Comparison of ENCODE assay signal across 16 cellular contexts in genomic region chr4:151095142-151095541, GRCh38. TPM values are rescaled to one million over a fixed set of nuclear protein-coding genes. Genes with fewer than 3 reads are reported as not detected.
DNase-seq lines count a peak whose midpoint lies in the region; ATAC-seq, FAIRE-seq and TF ChIP-seq lines count a peak whose summit lies in the region.
"Had no signal": no experiment of that assay in that cellular context is flagged by ENCODE, and none has a peak within 500 bp of the region (broad histone marks: within the 10 kb centered on the region; RNA-seq: fewer than 3 reads in every experiment).

No MANE protein-coding gene starts in this region.

- FAIRE-seq in K562 (lab: Jason Lieb, UNC): no peak
- FAIRE-seq: H1 had no signal

- peaks cover 10% of the 10 kb centered on the region for H3K4me1 ChIP-seq in OCI-LY7 (ENCODE audit: insufficient read depth, low read length, poor library complexity, severe bottlenecking)
- H3K4me1 ChIP-seq in K562 (replicated peaks in 1 of 2; ENCODE audit: control insufficient read depth in 2 of 2, insufficient read depth in 2 of 2, low read length in 2 of 2): peaks cover 7 to 11% of the 10 kb centered on the region in 2 experiments; a peak in 3 of 5 replicates
- H3K4me1 ChIP-seq in osteoblast (ENCODE audit: insufficient read depth, low read length): no peaks in the 10 kb centered on the region

- no peaks in the 10 kb centered on the region for H3K9me2 ChIP-seq in OCI-LY7 (ENCODE audit: insufficient read depth, low read length)

- H3K9me1 ChIP-seq in K562 (ENCODE audit: control insufficient read depth, insufficient read depth, low read length): no peaks in the 10 kb centered on the region

- H3K27me3 Mint-ChIP-seq in activated CD4-positive, alpha-beta T cell treated with anti-CD3 and anti-CD28 coated beads, Interleukin-2, amount 10 ng/mL, durations not matched to agents 24 days and 14 days: peaks cover 4% of the 10 kb centered on the region

- no peak for TF ChIP-seq POLR2A in K562 (conservative IDR thresholded peaks at IDR 0.05)

- H3K4me3 ChIP-seq in OCI-LY7 (ENCODE audit: low read depth, low read length, poor library complexity, severe bottlenecking) (no peak overlapping the region), K562 (no peak overlapping the region), osteoblast (ENCODE audit: insufficient read depth, low read length) (no peak overlapping the region)
- H3K4me3 ChIP-seq: BLaER1 treated with 17β-estradiol and CSF1 and Interleukin-3, amounts not matched to agents 10 nM and 100 nM; HAP-1 had no signal

- 37% methylated on average over 3 of the region's 3 CpGs for WGBS in K562 (ENCODE audit: insufficient coverage, low coverage, missing lambda C conversion rate)

- no peak overlapping the region for H3K27ac ChIP-seq in OCI-LY7 (ENCODE audit: low read depth, low read length, poor library complexity, severe bottlenecking)
- no peak overlapping the region for H3K27ac ChIP-seq in K562 (ENCODE audit: extremely low read depth, low read depth, low read length)
- H3K27ac ChIP-seq in osteoblast (ENCODE audit: low read depth, low read length): no peak overlapping the region
- H3K27ac ChIP-seq: BLaER1 treated with 17β-estradiol and CSF1 and Interleukin-3, amounts not matched to agents 10 nM and 100 nM had no signal

- peaks cover 11% of the 10 kb centered on the region for H3K36me3 Mint-ChIP-seq in activated CD4-positive, alpha-beta T cell treated with anti-CD3 and anti-CD28 coated beads, Interleukin-2, amount 10 ng/mL, durations not matched to agents 24 days and 14 days (ENCODE audit: low read depth)

- POLR2A ChIA-PET in OCI-LY7 (lab: Charles Lee): no interaction called here
- POLR2A ChIA-PET in K562 (lab: Yijun Ruan, JAX): no interaction called here

- BruUV-seq in OCI-LY7 (replicated peaks; lab: Mats Ljungman, UMichigan): no TSS peak
- no TSS peak for BruUV-seq in K562 (replicated peaks; lab: Mats Ljungman, UMichigan)

- no peak for TF ChIP-seq RAD21 in K562 (CRISPR knock-in tag; conservative IDR thresholded peaks at IDR 0.05 in 1 of 2, IDR thresholded peaks at IDR 0.05 in 1 of 2)

- no peak for ATAC-seq in K562

- no peak overlapping the region for H3K9ac ChIP-seq in K562 (ENCODE audit: insufficient read depth in 1 of 2, low read depth in 2 of 2, low read length in 2 of 2)
- H3K9ac ChIP-seq: BLaER1 treated with 17β-estradiol and CSF1 and Interleukin-3, amounts not matched to agents 10 nM and 100 nM had no signal

- H3K4me2 ChIP-seq in OCI-LY7 (ENCODE audit: low read length) (no peak overlapping the region), K562 (ENCODE audit: insufficient read depth, low read length) (no peak overlapping the region), osteoblast (ENCODE audit: insufficient read depth, low read length) (no peak overlapping the region)
- H3K4me2 ChIP-seq: BLaER1 treated with 17β-estradiol and CSF1 and Interleukin-3, amounts not matched to agents 10 nM and 100 nM had no signal

- H2AFZ ChIP-seq in OCI-LY7 (ENCODE audit: low read length) (0 out of 2 replicates have a peak overlapping the region, but pooled peaks have one; percentile 66), K562 (ENCODE audit: low read depth, low read length) (no peak overlapping the region), osteoblast (ENCODE audit: low read length) (no peak overlapping the region)

- H3K79me2 ChIP-seq in OCI-LY7 (ENCODE audit: insufficient read depth, low read depth, low read length) (peaks cover 7% of the 10 kb centered on the region), K562 (ENCODE audit: control insufficient read depth, insufficient read depth, low read length) (peaks cover 8% of the 10 kb centered on the region), osteoblast (ENCODE audit: insufficient read depth, low read length) (peaks cover 7% of the 10 kb centered on the region)

- H3K9me3 Mint-ChIP-seq in activated CD4-positive, alpha-beta T cell treated with anti-CD3 and anti-CD28 coated beads, Interleukin-2, amount 10 ng/mL, durations not matched to agents 24 days and 14 days: peaks cover 4% of the 10 kb centered on the region

- H3K36me3 ChIP-seq in OCI-LY7 (ENCODE audit: insufficient read depth, low read length): peaks cover 6% of the 10 kb centered on the region
- peaks cover 3% of the 10 kb centered on the region; the same call in 2 of the 3 replicates for H3K36me3 ChIP-seq in K562 (ENCODE audit: control insufficient read depth, insufficient read depth, low read length)
- H3K36me3 ChIP-seq in osteoblast (ENCODE audit: insufficient read depth, low read length): peaks cover 2% of the 10 kb centered on the region

- no peak for TF ChIP-seq EP300 in K562 (IDR thresholded peaks at IDR 0.05; ENCODE audit: low read length)

- DNase-seq in activated CD4-positive, alpha-beta T cell treated with anti-CD3 and anti-CD28 coated beads, Interleukin-2, amount 10 ng/mL, durations not matched to agents 24 days and 14 days: no peak
- no peak for DNase-seq in activated CD4-positive, alpha-beta T cell treated with anti-CD3 and anti-CD28 coated beads for 48 hours
- DNase-seq in OCI-LY7 (ENCODE audit: low spot score) (no peak), K562 (ENCODE audit: extremely low read depth in 1 of 4, low spot score in 3 of 4) (no peak), osteoblast (ENCODE audit: insufficient read length, low spot score, missing footprints) (peak; percentile 58), RKO (ENCODE audit: low spot score) (no peak), SW 1271 (lab: John Stamatoyannopoulos, UW) (no peak), foreskin melanocyte (no peak)
- DNase-seq: ACHN; CD4-positive, CD25-positive, alpha-beta regulatory T cell; DMS53; GF-D8; HFFc6 had no signal

- CTCF ChIA-PET in OCI-LY7 (lab: Charles Lee; ENCODE audit: unreplicated experiment) (no interaction called here), K562 (lab: Yijun Ruan, JAX; ENCODE audit: low intra/inter-chr PET ratio) (no interaction called here)

- no peaks in the 10 kb centered on the region for H3K27me3 ChIP-seq in K562 (ENCODE audit: control insufficient read depth in 2 of 2, insufficient read depth in 2 of 2, low read length in 2 of 2)
- no peaks in the 10 kb centered on the region for H3K27me3 ChIP-seq in osteoblast (ENCODE audit: insufficient read depth, low read length)
- H3K27me3 ChIP-seq: BLaER1 treated with 17β-estradiol and CSF1 and Interleukin-3, amounts not matched to agents 10 nM and 100 nM had no signal

- H4K20me1 ChIP-seq in OCI-LY7 (ENCODE audit: insufficient read depth, low read length): 0 out of 2 replicates have a peak, but pooled peaks cover 2% of the 10 kb centered on the region
- no peaks in the 10 kb centered on the region for H4K20me1 ChIP-seq in K562 (replicated peaks; ENCODE audit: control insufficient read depth, insufficient read depth, low read length)
- H4K20me1 ChIP-seq in osteoblast (ENCODE audit: insufficient read depth, low read length): peaks cover 4% of the 10 kb centered on the region

- peak overlapping the region; percentile 54 for H3K27ac Mint-ChIP-seq in activated CD4-positive, alpha-beta T cell treated with anti-CD3 and anti-CD28 coated beads, Interleukin-2, amount 10 ng/mL, durations not matched to agents 24 days and 14 days
- H3K27ac Mint-ChIP-seq: CD4-positive, CD25-positive, alpha-beta regulatory T cell; HFFc6 had no signal

- no peaks in the 10 kb centered on the region for H3K9me3 ChIP-seq in OCI-LY7 (ENCODE audit: low read length)
- no peaks in the 10 kb centered on the region; the same call in 1 of the 2 replicates for H3K9me3 ChIP-seq in K562 (replicated peaks; ENCODE audit: control insufficient read depth, insufficient read depth, low read depth, low read length)
- no peaks in the 10 kb centered on the region for H3K9me3 ChIP-seq in osteoblast (ENCODE audit: low read depth, low read length)
- H3K9me3 ChIP-seq: BLaER1 treated with 17β-estradiol and CSF1 and Interleukin-3, amounts not matched to agents 10 nM and 100 nM; HAP-1 had no signal

- intact Hi-C loops in activated CD4-positive, alpha-beta T cell treated with anti-CD3 and anti-CD28 coated beads, Interleukin-2, amount 10 ng/mL, durations not matched to agents 24 days and 14 days (cut with micrococcal nuclease): loop anchor here (5.0 kb wide), 2 partner anchors 123 to 793 kb away; no protein-coding TSS in a partner anchor
- intact Hi-C loops in OCI-LY7 (cut with micrococcal nuclease; ENCODE audit: unreplicated experiment) (no loop called here), K562 (cut with micrococcal nuclease) (loop anchor here (5.0 kb wide), 1 partner anchor 83 kb away; no protein-coding TSS in a partner anchor)

- H3K4me1 Mint-ChIP-seq in activated CD4-positive, alpha-beta T cell treated with anti-CD3 and anti-CD28 coated beads, Interleukin-2, amount 10 ng/mL, durations not matched to agents 24 days and 14 days: peaks cover 26% of the 10 kb centered on the region

- H3K4me3 Mint-ChIP-seq in activated CD4-positive, alpha-beta T cell treated with anti-CD3 and anti-CD28 coated beads, Interleukin-2, amount 10 ng/mL, durations not matched to agents 24 days and 14 days: no peak overlapping the region
- H3K4me3 Mint-ChIP-seq: HFFc6 had no signal

- TF ChIP-seq CTCF in OCI-LY7 (conservative IDR thresholded peaks at IDR 0.05; ENCODE audit: low read length): no peak
- no peak for TF ChIP-seq CTCF in K562 (IDR thresholded peaks at IDR 0.05 in 2 of 3, conservative IDR thresholded peaks at IDR 0.05 in 1 of 3; ENCODE audit: insufficient read depth in 2 of 3, low read depth in 1 of 3, low read length in 3 of 3)
- no peak for TF ChIP-seq CTCF in osteoblast (IDR thresholded peaks at IDR 0.05; ENCODE audit: extremely low read depth, low read depth, low read length)

- in situ Hi-C loops in K562 (cut with MboI): no loop called here

RNA-seq across cellular contexts. Expression of gene RPS3A, which starts 4.3 kb away (rescaled TPM):
- total RNA-seq in activated CD4-positive, alpha-beta T cell treated with anti-CD3 and anti-CD28 coated beads, Interleukin-2, amount 10 ng/mL, durations not matched to agents 24 days and 14 days: 1,850 and 1,855 TPM in 2 replicates
- total RNA-seq in OCI-LY7 (2014; rRNA removed; shearing (Covaris generic)): 2,852 and 3,051 TPM in 2 replicates
- total RNA-seq in OCI-LY7 (2022) (2,759 and 2,816 TPM in 2 replicates), K562 (2014; rRNA removed) (1,793 and 2,102 TPM in 2 replicates), K562 (2014; rRNA removed; fragmentation: Illumina TruSeq; extraction: Trizol) (3,891 and 4,298 TPM in 2 replicates), K562 (2015; rRNA removed; fragmentation: Illumina TruSeq; extraction: Trizol) (2,923 and 3,036 TPM in 2 replicates), K562 (2021) (2,407 and 2,649 TPM in 2 replicates), osteoblast (1,627 and 1,843 TPM in 2 replicates)
- total RNA-seq in K562 (2011; cell fraction: chromatin; rRNA removed; ENCODE audit: low replicate concordance): 296 and 420 TPM in 2 replicates
- total RNA-seq in K562 (2011; cell fraction: nucleolus; rRNA removed): 433 and 451 TPM in 2 replicates
- 773 and 1,562 TPM in 2 replicates for total RNA-seq in K562 (2011; cell fraction: nucleoplasm; rRNA removed)
- polyA plus RNA-seq in K562 (2011; rRNA removed) (4,895 and 5,488 TPM in 2 replicates), K562 (2014; fragmentation: Illumina TruSeq; extraction: Trizol) (2,678 and 2,756 TPM in 2 replicates), K562 (2014; fragmentation: Nextera tagmentation; extraction: Ambion mirVana) (1,000 to 10,000 TPM; 3,558 to 3,768 TPM), K562 (2014; rRNA removed) (2,761 and 3,554 TPM in 2 replicates)
- polyA plus RNA-seq in K562 (2011; cell fraction: cytosol; rRNA removed): 887 and 2,354 TPM in 2 replicates
- polyA plus RNA-seq in K562 (2011; cell fraction: nucleus; rRNA removed): 570 and 1,423 TPM in 2 replicates
- polyA plus RNA-seq in K562 (2012): 2,139 and 3,584 TPM in 2 replicates
- polyA minus RNA-seq in K562 (2011; rRNA and poly(A)+ RNA removed): 1,733 and 2,092 TPM in 2 replicates
- polyA minus RNA-seq in K562 (2011; cell fraction: cytosol; rRNA and poly(A)+ RNA removed): 660 and 683 TPM in 2 replicates
- polyA minus RNA-seq in K562 (2011; cell fraction: nucleus; rRNA and poly(A)+ RNA removed): 140 and 302 TPM in 2 replicates
